25 cellular contexts compared by ENCODE assay signal in the genomic region with DNA sequence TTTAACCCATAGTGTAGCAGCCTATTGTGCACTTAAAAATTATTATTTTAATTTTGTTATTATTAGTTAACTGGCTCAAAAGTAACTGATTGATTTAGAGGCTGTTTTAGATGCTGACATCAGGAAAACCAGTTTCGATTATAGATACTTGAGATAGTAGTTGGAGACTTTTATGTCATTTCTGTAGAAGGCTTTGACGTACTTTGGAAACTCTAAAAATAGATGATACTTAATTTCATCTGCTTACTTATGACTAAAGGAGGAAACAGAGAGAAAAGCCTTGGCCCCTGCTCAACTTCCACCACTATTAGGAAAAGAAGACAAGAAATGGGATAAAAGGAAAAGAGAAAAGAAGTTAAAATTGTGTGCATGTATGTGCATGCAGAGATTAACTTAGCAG.
DNase-seq lines count a peak whose midpoint lies in the region; ATAC-seq, FAIRE-seq and TF ChIP-seq lines count a peak whose summit lies in the region.
"Had no signal": no experiment of that assay in that cellular context is flagged by ENCODE, and none has a peak within 500 bp of the region (broad histone marks: within the 10 kb centered on the region; RNA-seq: fewer than 3 reads in every experiment).

No MANE protein-coding gene starts in this region.

- no peak for TF ChIP-seq CTCF in choroid plexus epithelial cell (conservative IDR thresholded peaks at IDR 0.05; ENCODE audit: low read depth, low read length)
- TF ChIP-seq CTCF in keratinocyte (optimal IDR thresholded peaks at IDR 0.05 in 1 of 3, IDR thresholded peaks at IDR 0.05 in 1 of 3, conservative IDR thresholded peaks at IDR 0.05 in 1 of 3; ENCODE audit: extremely low read depth in 1 of 3, insufficient read depth in 2 of 3, low read length in 3 of 3), result no peak

- H3K9me3 ChIP-seq in SJSA1 (replicated peaks) (no peaks in the 10 kb centered on the region), keratinocyte (ENCODE audit: control insufficient read depth, low read depth, low read length) (no peaks in the 10 kb centered on the region)
- H3K9me3 ChIP-seq: ascending aorta, colonic mucosa, HAP-1, sigmoid colon, suprapubic skin had no signal

- FAIRE-seq in keratinocyte (lab: Jason Lieb, UNC), result no peak
- FAIRE-seq: urothelium cell line had no signal

- no peak overlapping the region for H2AFZ ChIP-seq in keratinocyte (ENCODE audit: control insufficient read depth, low read length)
- H2AFZ ChIP-seq: neural progenitor cell had no signal

- peak; percentile 8 for DNase-seq in ELR (ENCODE audit: low read depth)
- no peak for DNase-seq in SJSA1 (ENCODE audit: low read depth in 1 of 2, low spot score in 2 of 2)
- DNase-seq in choroid plexus epithelial cell (ENCODE audit: low read depth), result peak; percentile 53
- no peak for DNase-seq in keratinocyte (ENCODE audit: low read depth, low spot score)
- DNase-seq in NCI-H226, result no peak
- no peak for DNase-seq in stimulated activated CD4-positive, alpha-beta T cell treated with anti-CD3 and anti-CD28 coated beads, Interleukin-2, amount 100 ng/mL, for 48 hours
- DNase-seq: activated CD4-positive, alpha-beta T cell treated with anti-CD3 and anti-CD28 coated beads for 4 hours; activated naive CD4-positive, alpha-beta T cell treated with anti-CD3 and anti-CD28 coated beads, Interleukin-2, amount 50 U/mL, for 16 hours; CD4-positive, CD25-positive, alpha-beta regulatory T cell; colonic mucosa; endodermal cell; foreskin fibroblast; immature natural killer cell; MV-4-11; NCI-H526 treated with DMSO at 0.1 percent for 48 hours; sigmoid colon; T-helper 1 cell had no signal

- peak overlapping the region; percentile 77 for H3K4me2 ChIP-seq in keratinocyte (ENCODE audit: control insufficient read depth, extremely low read depth, insufficient read depth, low read depth, low read length)
- H3K4me2 ChIP-seq: neural progenitor cell had no signal

- H3K36me3 ChIP-seq in SJSA1, result 0 out of 2 replicates have a peak, but pooled peaks cover 14% of the 10 kb centered on the region
- H3K36me3 ChIP-seq in keratinocyte (ENCODE audit: control insufficient read depth in 2 of 2, extremely low read depth in 1 of 2, insufficient read depth in 2 of 2, low read length in 2 of 2), result peaks cover 0 to 3% of the 10 kb centered on the region in 2 experiments
- H3K36me3 ChIP-seq: ascending aorta, colonic mucosa, HAP-1, neural progenitor cell, sigmoid colon, suprapubic skin had no signal

- no peak overlapping the region for H3K4me3 ChIP-seq in SJSA1
- no peak overlapping the region for H3K4me3 ChIP-seq in choroid plexus epithelial cell (ENCODE audit: low read depth, low read length)
- peak overlapping the region in 1 of 3 experiments; percentile 47 for H3K4me3 ChIP-seq in keratinocyte (ENCODE audit: control insufficient read depth in 2 of 3, extremely low read depth in 1 of 3, insufficient read depth in 2 of 3, low read depth in 1 of 3, low read length in 3 of 3)
- H3K4me3 ChIP-seq: ascending aorta, colonic mucosa, HAP-1, neural progenitor cell, sigmoid colon, suprapubic skin had no signal

- H4K20me1 ChIP-seq in keratinocyte (ENCODE audit: control insufficient read depth, extremely low read depth, insufficient read depth, low read length), result no peaks in the 10 kb centered on the region

- no peak for ATAC-seq in HG03108 (IDR thresholded peaks at IDR 0.05; ENCODE audit: unreplicated experiment)
- no peak for ATAC-seq in HG03025 (IDR thresholded peaks at IDR 0.05; ENCODE audit: low FRiP score, unreplicated experiment)

- peak overlapping the region; percentile 98 for H3K27ac ChIP-seq in SJSA1
- H3K27ac ChIP-seq in keratinocyte (ENCODE audit: control insufficient read depth, insufficient read depth, low read length), result peak overlapping the region; percentile 92
- H3K27ac ChIP-seq: ascending aorta, colonic mucosa, neural progenitor cell, RWPE1, sigmoid colon, suprapubic skin had no signal

- H3K4me1 ChIP-seq in SJSA1 (replicated peaks) (peaks cover 64% of the 10 kb centered on the region), keratinocyte (ENCODE audit: control insufficient read depth, extremely low read depth, insufficient read depth, low read length) (peaks cover 72% of the 10 kb centered on the region)
- H3K4me1 ChIP-seq: HAP-1 had no signal

- H3K27me3 ChIP-seq in SJSA1 (replicated peaks) (no peaks in the 10 kb centered on the region), keratinocyte (ENCODE audit: control insufficient read depth, extremely low read depth, insufficient read depth, low read length) (no peaks in the 10 kb centered on the region)
- H3K27me3 ChIP-seq: ascending aorta, colonic mucosa, neural progenitor cell had no signal

- peak overlapping the region; percentile 88 for H3K9ac ChIP-seq in keratinocyte (ENCODE audit: control insufficient read depth, extremely low read depth, insufficient read depth, low read length)
- H3K9ac ChIP-seq: neural progenitor cell had no signal

- dilution Hi-C loops in keratinocyte (cut with MboI; ENCODE audit: extremely low pct_ligation_motif_present, low sequenced_read_pairs), result no loop called here

- H3K79me2 ChIP-seq in keratinocyte (ENCODE audit: control insufficient read depth, insufficient read depth, low read length), result peaks cover 12% of the 10 kb centered on the region

- H3K9me1 ChIP-seq in keratinocyte (ENCODE audit: control insufficient read depth, extremely low read depth, insufficient read depth, low read length), result no peaks in the 10 kb centered on the region

Comparison
In these comparisons a context has a peak if more than half of its experiments do, and no peak if none do; other contexts are left out.
1. DNase-seq: peak in ELR (single experiment) and choroid plexus epithelial cell (single experiment); none in SJSA1 (0 of 2), keratinocyte (single experiment), NCI-H226 (single experiment) and stimulated activated CD4-positive, alpha-beta T cell treated with anti-CD3 and anti-CD28 coated beads, Interleukin-2, amount 100 ng/mL, for 48 hours (0 of 2).